Comparison of ENCODE assay signal across 10 cellular contexts in genomic region chr10:79488303-79488702, GRCh38. TPM values are rescaled to one million over a fixed set of nuclear protein-coding genes. Genes with fewer than 3 reads are reported as not detected.
DNase-seq lines count a peak whose midpoint lies in the region; ATAC-seq, FAIRE-seq and TF ChIP-seq lines count a peak whose summit lies in the region.
"Had no signal": no experiment of that assay in that cellular context is flagged by ENCODE, and none has a peak within 500 bp of the region (broad histone marks: within the 10 kb centered on the region; RNA-seq: fewer than 3 reads in every experiment).

No MANE protein-coding gene starts in this region.

- H3K4me3 ChIP-seq in lower leg skin (ENCODE audit: low read depth, poor library complexity, severe bottlenecking) (no peak overlapping the region), transverse colon (no peak overlapping the region)
- H3K4me3 ChIP-seq: dorsolateral prefrontal cortex had no signal

- H3K4me1 Mint-ChIP-seq in activated CD8-positive, alpha-beta T cell treated with anti-CD3 and anti-CD28 coated beads, Interleukin-2, amount 10 ng/mL, durations not matched to agents 7 days and 5 days (ENCODE audit: low read depth) = peaks cover 7% of the 10 kb centered on the region

- CTCF ChIA-PET in activated CD8-positive, alpha-beta T cell treated with anti-CD3 and anti-CD28 coated beads, Interleukin-2, amount 10 ng/mL, durations not matched to agents 7 days and 5 days (lab: Charles Lee) = interaction anchor here (0.9 to 7.2 kb wide), 7 partner anchors 9 to 115 kb away, joined by 3 to 61 read pairs (median 4); no protein-coding TSS in a partner anchor

- peaks cover 6% of the 10 kb centered on the region for H3K27me3 Mint-ChIP-seq in activated CD8-positive, alpha-beta T cell treated with anti-CD3 and anti-CD28 coated beads, Interleukin-2, amount 10 ng/mL, durations not matched to agents 7 days and 5 days (ENCODE audit: low read depth)

- in situ Hi-C loops in transverse colon (cut with MboI; ENCODE audit: low pct_ligation_motif_present in 1 of 4, low pct_unique_long_range_greater_than_20kb in 1 of 4, low sequenced_read_pairs in 3 of 4) = no loop called here

- ATAC-seq in GM21360 (IDR thresholded peaks at IDR 0.05; ENCODE audit: unreplicated experiment) = no peak
- no peak for ATAC-seq in GM18520 (IDR thresholded peaks at IDR 0.05; ENCODE audit: unreplicated experiment)
- no peak for ATAC-seq in activated CD8-positive, alpha-beta T cell treated with anti-CD3 and anti-CD28 coated beads, Interleukin-2, amount 10 ng/mL, durations not matched to agents 7 days and 5 days

- TF ChIP-seq CTCF in lower leg skin (IDR thresholded peaks at IDR 0.05) (no peak), transverse colon (IDR thresholded peaks at IDR 0.05) (no peak)

- 22 to 35% methylated on average over 4 to 5 of the region's 5 CpGs for WGBS in lower leg skin, 2 donors
- 59 to 77% methylated on average over 5 of the region's 5 CpGs for WGBS in transverse colon (ENCODE audit: low coverage in 1 of 2), 2 donors

- no peaks in the 10 kb centered on the region for H3K9me3 ChIP-seq in transverse colon

- no peaks in the 10 kb centered on the region for H3K9me3 Mint-ChIP-seq in activated CD8-positive, alpha-beta T cell treated with anti-CD3 and anti-CD28 coated beads, Interleukin-2, amount 10 ng/mL, durations not matched to agents 7 days and 5 days (ENCODE audit: insufficient read depth)

- DNase-seq in HTR-8/SVneo (ENCODE audit: insufficient read length, low spot score) (peak; percentile 91), dedifferentiated amniotic fluid mesenchymal stem cell (ENCODE audit: extremely low spot score) (peak; percentile 97), lower leg skin (ENCODE audit: low spot score in 2 of 2) (peak; percentile 81 to 95), transverse colon (peak; percentile 53), DMS79 (lab: John Stamatoyannopoulos, UW) (no peak)
- no peak for DNase-seq in activated CD8-positive, alpha-beta T cell treated with anti-CD3 and anti-CD28 coated beads, Interleukin-2, amount 10 ng/mL, durations not matched to agents 7 days and 5 days
- DNase-seq: activated CD4-positive, CD25-positive, alpha-beta regulatory T cell had no signal

- FAIRE-seq in HTR-8/SVneo (lab: Jason Lieb, UNC) = peak; percentile 69

- peak overlapping the region; percentile 58 to 65 (median 62) for H3K27ac ChIP-seq in transverse colon

- H3K27me3 ChIP-seq in transverse colon = no peaks in the 10 kb centered on the region
- H3K27me3 ChIP-seq: dorsolateral prefrontal cortex had no signal

- no peaks in the 10 kb centered on the region for H3K36me3 Mint-ChIP-seq in activated CD8-positive, alpha-beta T cell treated with anti-CD3 and anti-CD28 coated beads, Interleukin-2, amount 10 ng/mL, durations not matched to agents 7 days and 5 days (ENCODE audit: low read depth)

- TF ChIP-seq EP300 in transverse colon (IDR thresholded peaks at IDR 0.05; ENCODE audit: low read depth) = no peak

- H3K27ac Mint-ChIP-seq in activated CD8-positive, alpha-beta T cell treated with anti-CD3 and anti-CD28 coated beads, Interleukin-2, amount 10 ng/mL, durations not matched to agents 7 days and 5 days = no peak overlapping the region

- no peak overlapping the region for H3K4me3 Mint-ChIP-seq in activated CD8-positive, alpha-beta T cell treated with anti-CD3 and anti-CD28 coated beads, Interleukin-2, amount 10 ng/mL, durations not matched to agents 7 days and 5 days

- no peaks in the 10 kb centered on the region for H3K36me3 ChIP-seq in transverse colon

- POLR2A ChIA-PET in activated CD8-positive, alpha-beta T cell treated with anti-CD3 and anti-CD28 coated beads, Interleukin-2, amount 10 ng/mL, durations not matched to agents 7 days and 5 days (lab: Charles Lee) = no interaction called here

- TF ChIP-seq POLR2A in lower leg skin (IDR thresholded peaks at IDR 0.05) (no peak), transverse colon (IDR thresholded peaks at IDR 0.05) (no peak)

- intact Hi-C loops in lower leg skin (cut with DNase I; ENCODE audit: low total_unique reads) = no loop called here
- intact Hi-C loops in transverse colon (cut with DNase I; ENCODE audit: low total_unique reads) = loop anchor here (5.0 kb wide), 1 partner anchor 116 kb away; no protein-coding TSS in a partner anchor

- H3K4me1 ChIP-seq in transverse colon = peaks cover 0 to 10% (median 3%) of the 10 kb centered on the region in 4 donors

RNA-seq across cellular contexts. Expression of gene EIF5AL1, which starts 24.0 kb away (rescaled TPM):
- under 1 TPM in 3 of 4 donors, not detected in 1; 0.05 to 0.38 (median 0.08) TPM for total RNA-seq in lower leg skin
- under 1 TPM in 2 of 4 donors, not detected in 2; 0.16 to 0.27 TPM for total RNA-seq in transverse colon
- under 1 TPM; 0.53 to 0.83 TPM for total RNA-seq in activated CD8-positive, alpha-beta T cell treated with anti-CD3 and anti-CD28 coated beads, Interleukin-2, amount 10 ng/mL, durations not matched to agents 7 days and 5 days

RNA-seq across cellular contexts. Expression of gene ZCCHC24, which starts 42.9 kb away (rescaled TPM):
- total RNA-seq in lower leg skin (10 to 100 TPM in 3 of 4 donors, 1 to 10 TPM in 1; 9.9 to 16.8 (median 13.1) TPM), transverse colon (10 to 100 TPM; 15.6 to 41.1 (median 22.5) TPM)
- 1 to 10 TPM; 1.7 to 1.8 TPM for total RNA-seq in activated CD8-positive, alpha-beta T cell treated with anti-CD3 and anti-CD28 coated beads, Interleukin-2, amount 10 ng/mL, durations not matched to agents 7 days and 5 days

Comparison
In these comparisons a context has a peak if more than half of its experiments do, and no peak if none do; other contexts are left out.
1. DNase-seq: peak in HTR-8/SVneo (single experiment), dedifferentiated amniotic fluid mesenchymal stem cell (single experiment), lower leg skin (2 of 2) and transverse colon (single experiment); none in DMS79 (single experiment) and activated CD8-positive, alpha-beta T cell treated with anti-CD3 and anti-CD28 coated beads, Interleukin-2, amount 10 ng/mL, durations not matched to agents 7 days and 5 days (single experiment).